In the genomic region with DNA sequence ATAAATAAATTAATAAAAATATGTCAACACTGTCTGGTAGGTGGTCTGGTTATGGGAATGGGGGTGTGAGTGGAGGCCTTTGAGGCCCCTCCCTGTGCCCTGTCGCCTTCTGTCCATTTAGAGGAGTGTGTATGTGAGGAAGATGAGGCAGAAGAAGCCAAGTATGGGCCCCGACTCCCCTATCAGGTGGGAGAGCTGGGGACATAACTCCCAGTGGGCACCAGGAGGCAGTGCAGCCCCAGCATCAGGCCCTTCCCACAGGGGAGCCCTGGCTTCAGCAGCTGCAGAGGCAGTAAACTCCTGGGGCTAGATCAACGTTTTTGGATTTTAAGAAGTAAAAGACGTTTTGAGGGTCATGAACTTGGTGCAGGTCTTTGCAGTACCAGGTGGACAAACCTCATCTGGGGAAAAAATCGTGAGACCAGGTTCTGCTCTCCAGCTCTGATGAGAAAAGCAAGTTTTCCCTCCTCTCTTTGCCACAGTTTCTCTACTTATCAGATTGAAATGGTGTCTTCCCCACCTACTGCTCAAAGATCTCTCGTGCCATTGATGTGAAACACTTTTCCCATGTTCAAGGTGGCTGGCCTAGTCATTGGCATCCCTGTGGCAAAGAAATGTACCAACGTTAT, we compare ENCODE assay signal across 8 cellular contexts.
A peak's percentile ranks its signal among the peaks of the same experiment; 100 is the strongest.
DNase-seq lines count a peak whose midpoint lies in the region; ATAC-seq, FAIRE-seq and TF ChIP-seq lines count a peak whose summit lies in the region.

No MANE protein-coding gene starts in this region.

- peaks cover 2% of the 10 kb centered on the region for H3K27me3 ChIP-seq in mammary epithelial cell (ENCODE audit: insufficient read depth, low read length)
- H3K27me3 ChIP-seq in keratinocyte (ENCODE audit: control insufficient read depth, extremely low read depth, insufficient read depth, low read length), result no peaks in the 10 kb centered on the region

- H3K9me3 ChIP-seq in mammary epithelial cell (replicated peaks; ENCODE audit: insufficient read depth, low read length) (no peaks in the 10 kb centered on the region), keratinocyte (ENCODE audit: control insufficient read depth, low read depth, low read length) (no peaks in the 10 kb centered on the region)

- POLR2A ChIA-PET in WTC11 (lab: Charles Lee), result no interaction called here

- H3K4me3 ChIP-seq in mammary epithelial cell (replicated peaks in 1 of 3; ENCODE audit: insufficient read depth in 1 of 3, low read depth in 2 of 3, low read length in 3 of 3) (no peak overlapping the region), keratinocyte (ENCODE audit: control insufficient read depth in 2 of 3, extremely low read depth in 1 of 3, insufficient read depth in 2 of 3, low read depth in 1 of 3, low read length in 3 of 3) (no peak overlapping the region)

- no TSS peak for BruUV-seq in mammary epithelial cell (replicated peaks; lab: Mats Ljungman, UMichigan)

- no peaks in the 10 kb centered on the region for H3K36me3 ChIP-seq in mammary epithelial cell (ENCODE audit: insufficient read depth, low read length)
- H3K36me3 ChIP-seq in keratinocyte (ENCODE audit: control insufficient read depth in 2 of 2, extremely low read depth in 1 of 2, insufficient read depth in 2 of 2, low read length in 2 of 2), result no peaks in the 10 kb centered on the region

- no peak overlapping the region for H3K9ac ChIP-seq in mammary epithelial cell (ENCODE audit: insufficient read depth, low read length)
- H3K9ac ChIP-seq in keratinocyte (ENCODE audit: control insufficient read depth, extremely low read depth, insufficient read depth, low read length), result no peak overlapping the region

- H3K4me1 ChIP-seq in mammary epithelial cell (ENCODE audit: insufficient read depth, low read length) (no peaks in the 10 kb centered on the region), keratinocyte (ENCODE audit: control insufficient read depth, extremely low read depth, insufficient read depth, low read length) (no peaks in the 10 kb centered on the region)

- in situ Hi-C loops in mammary epithelial cell (cut with MboI; ENCODE audit: low sequenced_read_pairs in 2 of 2), result loop anchor here (5.0 to 25.0 kb wide), 2 partner anchors 307 to 1227 kb away; no protein-coding TSS in a partner anchor

- peak; percentile 84 for FAIRE-seq in keratinocyte (lab: Jason Lieb, UNC)

- peak; percentile 59 to 64 for DNase-seq in SHP77 (lab: John Stamatoyannopoulos, UW)
- DNase-seq in SHP77 treated with DMSO at 0.1 percent for 48 hours (lab: John Stamatoyannopoulos, UW), result no peak
- DNase-seq in NCI-H2171 (lab: John Stamatoyannopoulos, UW), result peak; percentile 48
- peak; percentile 82 for DNase-seq in WTC11 (ENCODE audit: low spot score)
- peak; percentile 38 for DNase-seq in mammary epithelial cell
- no peak for DNase-seq in keratinocyte (ENCODE audit: low read depth, low spot score)
- peak; percentile 74 for DNase-seq in stimulated activated CD4-positive, alpha-beta T cell treated with anti-CD3 and anti-CD28 coated beads, Interleukin-1b, Interleukin-23, amount 100 ng/mL, for 48 hours

- H3K9me1 ChIP-seq in keratinocyte (ENCODE audit: control insufficient read depth, extremely low read depth, insufficient read depth, low read length), result no peaks in the 10 kb centered on the region

- no peaks in the 10 kb centered on the region for H3K36me3 Mint-ChIP-seq in WTC11

- H3K4me2 ChIP-seq in mammary epithelial cell (ENCODE audit: insufficient read depth, low read depth, low read length), result no peak overlapping the region
- H3K4me2 ChIP-seq in keratinocyte (ENCODE audit: control insufficient read depth, extremely low read depth, insufficient read depth, low read depth, low read length), result no peak overlapping the region

- no peak overlapping the region for H3K27ac Mint-ChIP-seq in WTC11

- H3K79me2 ChIP-seq in mammary epithelial cell (ENCODE audit: insufficient read depth, low read length) (no peaks in the 10 kb centered on the region), keratinocyte (ENCODE audit: control insufficient read depth, insufficient read depth, low read length) (no peaks in the 10 kb centered on the region)

- ATAC-seq in HG02981 (IDR thresholded peaks at IDR 0.05; ENCODE audit: unreplicated experiment) (peak; percentile 90), WTC11 (peak; percentile 99)

- dilution Hi-C loops in mammary epithelial cell (cut with HindIII; ENCODE audit: low sequenced_read_pairs) (no loop called here), keratinocyte (cut with MboI; ENCODE audit: extremely low pct_ligation_motif_present, low sequenced_read_pairs) (loop anchor here (25.0 kb wide), 1 partner anchor 327 kb away; no protein-coding TSS in a partner anchor)

- H3K27me3 Mint-ChIP-seq in WTC11 (ENCODE audit: low read depth), result no peaks in the 10 kb centered on the region

- CTCF ChIA-PET in WTC11 (lab: Charles Lee), result interaction anchor here (0.6 to 3.3 kb wide), 24 partner anchors 9 to 1723 kb away, joined by 3 to 33 read pairs (median 4); no protein-coding TSS in a partner anchor
- CTCF ChIA-PET in mammary epithelial cell (lab: Charles Lee; ENCODE audit: low non-redundant PET), result interaction anchor here (0.6 to 1.1 kb wide), 2 partner anchors 66 to 307 kb away, joined by 4 to 6 read pairs; no protein-coding TSS in a partner anchor

- H4K20me1 ChIP-seq in mammary epithelial cell (ENCODE audit: insufficient read depth, low read length) (no peaks in the 10 kb centered on the region), keratinocyte (ENCODE audit: control insufficient read depth, extremely low read depth, insufficient read depth, low read length) (no peaks in the 10 kb centered on the region)

- TF ChIP-seq CTCF in WTC11 (IDR thresholded peaks at IDR 0.05), result peak; percentile 73
- peak; percentile 95 to 99 for TF ChIP-seq CTCF in mammary epithelial cell (conservative IDR thresholded peaks at IDR 0.05 in 1 of 2, IDR thresholded peaks at IDR 0.05 in 1 of 2; ENCODE audit: extremely low read depth in 1 of 2, insufficient read depth in 1 of 2, low read depth in 1 of 2, low read length in 2 of 2)
- peak; percentile 94 to 97 (median 96) for TF ChIP-seq CTCF in keratinocyte (optimal IDR thresholded peaks at IDR 0.05 in 1 of 3, IDR thresholded peaks at IDR 0.05 in 1 of 3, conservative IDR thresholded peaks at IDR 0.05 in 1 of 3; ENCODE audit: extremely low read depth in 1 of 3, insufficient read depth in 2 of 3, low read length in 3 of 3)

- no peak overlapping the region for H2AFZ ChIP-seq in mammary epithelial cell (ENCODE audit: low read depth, low read length)
- H2AFZ ChIP-seq in keratinocyte (ENCODE audit: control insufficient read depth, low read length), result no peak overlapping the region

- no peak overlapping the region for H3K4me3 Mint-ChIP-seq in WTC11

- H3K27ac ChIP-seq in mammary epithelial cell (ENCODE audit: insufficient read depth, low read depth, low read length) (no peak overlapping the region), keratinocyte (ENCODE audit: control insufficient read depth, insufficient read depth, low read length) (no peak overlapping the region)

- H3K4me1 Mint-ChIP-seq in WTC11, result peaks cover 4% of the 10 kb centered on the region; the same call in 1 of the 2 replicates

- intact Hi-C loops in mammary epithelial cell (cut with micrococcal nuclease), result loop anchor here (1.0 to 5.0 kb wide), 4 partner anchors 147 to 1216 kb away; no protein-coding TSS in a partner anchor

- 18% methylated on average over 7 of the region's 7 CpGs for WGBS in mammary epithelial cell (ENCODE audit: low coverage, missing lambda C conversion rate)

- H3K9me3 Mint-ChIP-seq in WTC11, result no peaks in the 10 kb centered on the region

TF ChIP-seq in WTC11, 78 proteins besides CTCF, POLR2A, EP300 and RAD21 (continues in another document):
- no peak for TF ChIP-seq FOXK1 (CRISPR knock-in tag; IDR thresholded peaks at IDR 0.05)
- TF ChIP-seq ZNF138 (CRISPR knock-in tag; conservative IDR thresholded peaks at IDR 0.05), result no peak
- no peak for TF ChIP-seq GTF2I (CRISPR knock-in tag; conservative IDR thresholded peaks at IDR 0.05)
- TF ChIP-seq, protein P1, sequence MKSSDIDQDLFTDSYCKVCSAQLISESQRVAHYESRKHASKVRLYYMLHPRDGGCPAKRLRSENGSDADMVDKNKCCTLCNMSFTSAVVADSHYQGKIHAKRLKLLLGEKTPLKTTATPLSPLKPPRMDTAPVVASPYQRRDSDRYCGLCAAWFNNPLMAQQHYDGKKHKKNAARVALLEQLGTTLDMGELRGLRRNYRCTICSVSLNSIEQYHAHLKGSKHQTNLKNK (CRISPR knock-in tag; IDR thresholded peaks at IDR 0.05), result no peak
- no peak for TF ChIP-seq ATF6 (CRISPR knock-in tag; IDR thresholded peaks at IDR 0.05)
- TF ChIP-seq USF1 (CRISPR knock-in tag; IDR thresholded peaks at IDR 0.05), result no peak
- TF ChIP-seq NFE2L1 (CRISPR knock-in tag; IDR thresholded peaks at IDR 0.05), result no peak
- TF ChIP-seq USF2 (CRISPR knock-in tag; IDR thresholded peaks at IDR 0.05), result no peak

Comparison
In these comparisons a context has a peak if more than half of its experiments do, and no peak if none do; other contexts are left out.
1. DNase-seq: peak in SHP77 (2 of 2), NCI-H2171 (single experiment), WTC11 (single experiment), mammary epithelial cell (single experiment) and stimulated activated CD4-positive, alpha-beta T cell treated with anti-CD3 and anti-CD28 coated beads, Interleukin-1b, Interleukin-23, amount 100 ng/mL, for 48 hours (single experiment); none in SHP77 treated with DMSO at 0.1 percent for 48 hours (single experiment) and keratinocyte (single experiment).
2. Peak in every context shown above with its lines, with median percentiles within 50 percentile points of each other: CTCF ChIP-seq.